Comparison of ENCODE assay signal across 26 cellular contexts in genomic region chr4:120733968-120734367, GRCh38.
"Had no signal": no experiment of that assay in that cellular context is flagged by ENCODE, and none has a peak within 500 bp of the region (broad histone marks: within the 10 kb centered on the region; RNA-seq: fewer than 3 reads in every experiment).

No MANE protein-coding gene starts in this region.

- H3K27ac ChIP-seq: adrenal gland, breast epithelium, Peyer's patch, SJSA1 had no signal

- H3K4me1 ChIP-seq: adrenal gland, breast epithelium, Peyer's patch had no signal

- DNase-seq: activated CD4-positive, alpha-beta T cell treated with anti-CD3 and anti-CD28 coated beads for 4 hours; activated CD8-positive, alpha-beta memory T cell treated with anti-CD3 and anti-CD28 coated beads, Interleukin-2, amount 50 U/mL, for 48 hours; activated CD8-positive, alpha-beta T cell treated with anti-CD3 and anti-CD28 coated beads for 36 hours; activated naive CD4-positive, alpha-beta T cell treated with anti-CD3 and anti-CD28 coated beads, Interleukin-2, amount 50 U/mL, for 16 hours; activated naive CD8-positive, alpha-beta T cell treated with anti-CD3 and anti-CD28 coated beads, Interleukin-2, amount 10 ng/mL, durations not matched to agents 7 days and 5 days; activated T-cell treated with anti-CD3 and anti-CD28 coated beads, Interleukin-2, amount 50 U/mL, for 1 hour; adrenal gland; anterior cingulate cortex; caudate nucleus; MG63; MV-4-11; NCI-H1092 treated with DMSO at 0.1 percent for 48 hours; NCI-H1436; NCI-H1694 treated with DMSO at 0.1 percent for 48 hours; NCI-H2029 treated with DMSO at 0.1 percent for 48 hours; NCI-H446 treated with DMSO at 0.1 percent for 48 hours; NCI-H524 treated with DMSO at 0.1 percent for 48 hours; NCI-H748 treated with DMSO at 0.1 percent for 48 hours; NK-92 treated with Interleukin-12 subunit alpha and Interleukin-12 subunit beta, amount 100 ng/mL, for 24 hours; Peyer's patch; SHP77; SW 1271 had no signal

- H3K9me3 ChIP-seq: adrenal gland, breast epithelium, MG63, Peyer's patch, SJSA1 had no signal

- H3K9me3 Mint-ChIP-seq: activated CD8-positive, alpha-beta T cell treated with anti-CD3 and anti-CD28 coated beads for 36 hours; activated naive CD8-positive, alpha-beta T cell treated with anti-CD3 and anti-CD28 coated beads, Interleukin-2, amount 10 ng/mL, durations not matched to agents 7 days and 5 days had no signal

- H3K27me3 Mint-ChIP-seq: activated CD8-positive, alpha-beta T cell treated with anti-CD3 and anti-CD28 coated beads for 36 hours; activated naive CD8-positive, alpha-beta T cell treated with anti-CD3 and anti-CD28 coated beads, Interleukin-2, amount 10 ng/mL, durations not matched to agents 7 days and 5 days had no signal

- H3K27ac Mint-ChIP-seq: activated CD8-positive, alpha-beta T cell treated with anti-CD3 and anti-CD28 coated beads for 36 hours; activated naive CD8-positive, alpha-beta T cell treated with anti-CD3 and anti-CD28 coated beads, Interleukin-2, amount 10 ng/mL, durations not matched to agents 7 days and 5 days had no signal

- H3K4me1 Mint-ChIP-seq: activated naive CD8-positive, alpha-beta T cell treated with anti-CD3 and anti-CD28 coated beads, Interleukin-2, amount 10 ng/mL, durations not matched to agents 7 days and 5 days had no signal

- H3K4me3 ChIP-seq: adrenal gland, breast epithelium, MG63, Peyer's patch, SJSA1 had no signal

- H3K27me3 ChIP-seq: adrenal gland, breast epithelium, MG63, Peyer's patch, SJSA1 had no signal

- H3K4me3 Mint-ChIP-seq: activated CD8-positive, alpha-beta T cell treated with anti-CD3 and anti-CD28 coated beads for 36 hours; activated naive CD8-positive, alpha-beta T cell treated with anti-CD3 and anti-CD28 coated beads, Interleukin-2, amount 10 ng/mL, durations not matched to agents 7 days and 5 days had no signal

- ATAC-seq: activated CD4-positive, CD25-positive, alpha-beta regulatory T cell treated with anti-CD3 and anti-CD28 coated beads, Interleukin-2, amount 50 U/mL, for 24 hours; activated CD8-positive, alpha-beta T cell treated with anti-CD3 and anti-CD28 coated beads for 36 hours; SK-N-SH treated with all-trans-retinoic acid at 6 μM for 48 hours had no signal

- H3K36me3 Mint-ChIP-seq: activated naive CD8-positive, alpha-beta T cell treated with anti-CD3 and anti-CD28 coated beads, Interleukin-2, amount 10 ng/mL, durations not matched to agents 7 days and 5 days had no signal

- H3K36me3 ChIP-seq: adrenal gland, breast epithelium, MG63, Peyer's patch, SJSA1 had no signal
